In genomic region chr18:46393230-46393629, GRCh38 we compare ENCODE assay signal across 14 cellular contexts.
A peak's percentile ranks its signal among the peaks of the same experiment; 100 is the strongest.
DNase-seq lines count a peak whose midpoint lies in the region; ATAC-seq, FAIRE-seq and TF ChIP-seq lines count a peak whose summit lies in the region.
"Had no signal": no experiment of that assay in that cellular context is flagged by ENCODE, and none has a peak within 500 bp of the region (broad histone marks: within the 10 kb centered on the region; RNA-seq: fewer than 3 reads in every experiment).

No MANE protein-coding gene starts in this region.

- H3K4me3 ChIP-seq in GM12878 (no peak overlapping the region), neural progenitor cell (no peak overlapping the region), tibial nerve (no peak overlapping the region), small intestine (ENCODE audit: low read depth in 1 of 2, low read length in 2 of 2) (no peak overlapping the region)
- H3K4me3 ChIP-seq: suprapubic skin had no signal

- intact Hi-C loops in GM12878 (cut with micrococcal nuclease; ENCODE audit: unreplicated experiment): no loop called here

- no peak for TF ChIP-seq POLR2A in GM12878 (IDR thresholded peaks at IDR 0.05; ENCODE audit: low read depth, low read length)
- TF ChIP-seq POLR2A in tibial nerve (IDR thresholded peaks at IDR 0.05): no peak

- peaks cover 7% of the 10 kb centered on the region for H3K36me3 Mint-ChIP-seq in neural progenitor cell

- H3F3A ChIP-seq in neural progenitor cell (ENCODE audit: low read depth): no peaks in the 10 kb centered on the region

- FAIRE-seq in GM12878 (lab: Jason Lieb, UNC): no peak
- FAIRE-seq in small intestine (lab: Jason Lieb, UNC): no peak

- 20% methylated on average over 8 of the region's 8 CpGs for WGBS in GM12878 (ENCODE audit: insufficient coverage, insufficient replicate concordance, low lambda C conversion rate, missing lambda C conversion rate)
- WGBS in tibial nerve, 2 donors: 74 to 85% methylated on average over 8 of the region's 8 CpGs
- WGBS in small intestine, 3 donors: 76 to 81% (median 76%) methylated on average over 7 to 8 of the region's 8 CpGs

- TF ChIP-seq RAD21 in Ishikawa (IDR thresholded peaks at IDR 0.05; ENCODE audit: low read depth) (peak; percentile 55), GM12878 (IDR thresholded peaks at IDR 0.05; ENCODE audit: insufficient read depth, low read depth, low read length) (peak; percentile 32)

- no peak for DNase-seq in GM10266 (ENCODE audit: extremely low spot score)
- DNase-seq in GM12878 (ENCODE audit: low read depth, low spot score): no peak
- peak; percentile 66 for DNase-seq in neural progenitor cell (ENCODE audit: low spot score)
- DNase-seq in tibial nerve (ENCODE audit: low spot score in 2 of 2): no peak
- no peak for DNase-seq in small intestine
- DNase-seq: activated CD4-positive, alpha-beta T cell treated with anti-CD3 and anti-CD28 coated beads, Interleukin-2, amount 50 U/mL, for 1 hour; activated gamma-delta T cell treated with Interleukin-2 at 50 U/mL for 16 hours; NCI-H1436 treated with DMSO at 0.1 percent for 48 hours; NCI-H774 had no signal

- H3K9me3 ChIP-seq in GM12878 (replicated peaks; ENCODE audit: control insufficient read depth, insufficient read depth, low read length) (no peaks in the 10 kb centered on the region), neural progenitor cell (ENCODE audit: low read depth) (no peaks in the 10 kb centered on the region), tibial nerve (no peaks in the 10 kb centered on the region), small intestine (ENCODE audit: control insufficient read depth, low read depth) (no peaks in the 10 kb centered on the region)
- H3K9me3 ChIP-seq: suprapubic skin had no signal

- peak; percentile 40 for TF ChIP-seq CTCF in GM10266 (IDR thresholded peaks at IDR 0.05; ENCODE audit: control insufficient read depth, insufficient read depth, low read depth, missing control alignments)
- TF ChIP-seq CTCF in GM12878 (IDR thresholded peaks at IDR 0.05 in 2 of 3, conservative IDR thresholded peaks at IDR 0.05 in 1 of 3; ENCODE audit: control insufficient read depth in 2 of 3, extremely low read depth in 1 of 3, insufficient read depth in 1 of 3, low read depth in 3 of 3, low read length in 3 of 3): peak; percentile 28 to 39 (median 37)
- TF ChIP-seq CTCF in neural progenitor cell (IDR thresholded peaks at IDR 0.05): peak; percentile 64
- no peak for TF ChIP-seq CTCF in tibial nerve (IDR thresholded peaks at IDR 0.05)

- H3K27me3 ChIP-seq in GM12878 (replicated peaks in 1 of 2; ENCODE audit: control insufficient read depth in 2 of 2, insufficient read depth in 2 of 2, low read length in 1 of 2) (no peaks in the 10 kb centered on the region), neural progenitor cell (no peaks in the 10 kb centered on the region), tibial nerve (no peaks in the 10 kb centered on the region), small intestine (ENCODE audit: control insufficient read depth in 2 of 2, insufficient read depth in 2 of 2, low read length in 2 of 2) (no peaks in the 10 kb centered on the region)
- H3K27me3 ChIP-seq: suprapubic skin had no signal

- H3K79me2 ChIP-seq in GM12878 (ENCODE audit: control insufficient read depth, insufficient read depth, low read length): no peaks in the 10 kb centered on the region
- H3K79me2 ChIP-seq in neural progenitor cell (ENCODE audit: low read depth): no peaks in the 10 kb centered on the region

- no peaks in the 10 kb centered on the region for H3K36me3 ChIP-seq in GM12878 (ENCODE audit: control insufficient read depth in 2 of 2, insufficient read depth in 2 of 2, low read length in 1 of 2)
- no peaks in the 10 kb centered on the region for H3K36me3 ChIP-seq in neural progenitor cell
- H3K36me3 ChIP-seq in tibial nerve: no peaks in the 10 kb centered on the region
- no peaks in the 10 kb centered on the region for H3K36me3 ChIP-seq in small intestine (ENCODE audit: control insufficient read depth in 2 of 2, insufficient read depth in 2 of 2, low read length in 2 of 2)
- H3K36me3 ChIP-seq: suprapubic skin had no signal

- H3K4me2 ChIP-seq in GM12878 (ENCODE audit: control insufficient read depth, insufficient read depth): no peak overlapping the region
- no peak overlapping the region for H3K4me2 ChIP-seq in neural progenitor cell

- H2AFZ ChIP-seq in GM12878 (ENCODE audit: control insufficient read depth, low read depth, low read length) (no peak overlapping the region), neural progenitor cell (replicated peaks) (no peak overlapping the region)

- H4K20me1 ChIP-seq in GM12878 (ENCODE audit: control insufficient read depth, insufficient read depth) (no peaks in the 10 kb centered on the region), neural progenitor cell (ENCODE audit: low read depth) (peaks cover 42% of the 10 kb centered on the region)

- TF ChIP-seq EP300 in Ishikawa (IDR thresholded peaks at IDR 0.05; ENCODE audit: borderline replicate concordance) (no peak), GM12878 (IDR thresholded peaks at IDR 0.05; ENCODE audit: borderline replicate concordance in 1 of 2, control insufficient read depth in 1 of 2, low read depth in 2 of 2, low read length in 2 of 2) (no peak), tibial nerve (IDR thresholded peaks at IDR 0.05) (no peak)

- CTCF ChIA-PET in GM12878 (lab: Yijun Ruan, JAX): interaction anchor here (0.7 to 2.3 kb wide), 8 partner anchors 9 to 265 kb away, joined by 3 to 8 read pairs (median 6); a partner anchor contains a TSS

- peaks cover 4% of the 10 kb centered on the region for H3K27me3 Mint-ChIP-seq in neural progenitor cell (ENCODE audit: insufficient read depth, low read depth)
- H3K27me3 Mint-ChIP-seq: central memory CD8-positive, alpha-beta T cell had no signal

- POLR2A ChIA-PET in GM12878 (lab: Charles Lee): no interaction called here

- no TSS peak for BruUV-seq in GM12878 (replicated peaks; lab: Mats Ljungman, UMichigan)

- no peaks in the 10 kb centered on the region for H3K9me3 Mint-ChIP-seq in neural progenitor cell

- no peak overlapping the region for H3K4me3 Mint-ChIP-seq in neural progenitor cell
- H3K4me3 Mint-ChIP-seq: central memory CD8-positive, alpha-beta T cell had no signal

- RAD21 ChIA-PET in GM12878 (lab: Charles Lee; ENCODE audit: unreplicated experiment): interaction anchor here (1.0 to 1.9 kb wide), 2 partner anchors 89 to 265 kb away, joined by 5 read pairs; no protein-coding TSS in a partner anchor

- in situ Hi-C loops in GM12878 (cut with MboI): no loop called here

- ATAC-seq in GM12878 (peak; percentile 44; the same call in 2 of the 3 replicates), HG03460 (IDR thresholded peaks at IDR 0.05; ENCODE audit: unreplicated experiment) (no peak)
- ATAC-seq: sciatic nerve had no signal

- H3K27ac ChIP-seq in GM12878 (ENCODE audit: control insufficient read depth, insufficient read depth) (no peak overlapping the region), neural progenitor cell (no peak overlapping the region), tibial nerve (no peak overlapping the region), small intestine (ENCODE audit: low read depth in 1 of 2, low read length in 1 of 2) (no peak overlapping the region)
- H3K27ac ChIP-seq: suprapubic skin had no signal

- peaks cover 23% of the 10 kb centered on the region for H3K4me1 Mint-ChIP-seq in neural progenitor cell

- H3K9ac ChIP-seq in GM12878 (ENCODE audit: control insufficient read depth, insufficient read depth, low read length): no peak overlapping the region
- no peak overlapping the region for H3K9ac ChIP-seq in neural progenitor cell

- no peak overlapping the region for H3K27ac Mint-ChIP-seq in neural progenitor cell

- SMC1A ChIA-PET in GM12878 (lab: Charles Lee; ENCODE audit: uncharacterized antibody, unreplicated experiment): interaction anchor here (0.6 to 1.3 kb wide), 2 partner anchors 265 to 526 kb away, joined by 3 to 4 read pairs; no protein-coding TSS in a partner anchor

- H3K4me1 ChIP-seq in GM12878 (ENCODE audit: control insufficient read depth, insufficient read depth, low read length) (peaks cover 3% of the 10 kb centered on the region; the same call in 1 of the 2 replicates), neural progenitor cell (no peaks in the 10 kb centered on the region), tibial nerve (peaks cover 0 to 5% (median under 1%) of the 10 kb centered on the region in 4 donors), small intestine (ENCODE audit: control insufficient read depth in 2 of 2, insufficient read depth in 1 of 2, low read depth in 1 of 2, low read length in 1 of 2) (no peaks in the 10 kb centered on the region)

TF ChIP-seq in Ishikawa, 13 proteins besides CTCF, POLR2A, EP300 and RAD21:
- TF ChIP-seq CEBPB (IDR thresholded peaks at IDR 0.05) (no peak), YY1 (IDR thresholded peaks at IDR 0.05; ENCODE audit: low read depth) (no peak)

TF ChIP-seq in GM12878, 131 proteins besides CTCF, POLR2A, EP300 and RAD21:
- TF ChIP-seq CHD4 (IDR thresholded peaks at IDR 0.05): no peak
- TF ChIP-seq MAX (IDR thresholded peaks at IDR 0.05; ENCODE audit: low read depth, low read length): no peak
- TF ChIP-seq IKZF1 (conservative IDR thresholded peaks at IDR 0.05): no peak

Comparison
In these comparisons a context has a peak if more than half of its experiments do, and no peak if none do; other contexts are left out.
1. CTCF ChIP-seq: peak in GM10266 (single experiment), GM12878 (3 of 3) and neural progenitor cell (single experiment); none in tibial nerve (0 of 5).